29 cellular contexts compared by ENCODE assay signal in genomic region chr3:33246786-33247185, GRCh38.
"Had no signal": no experiment of that assay in that cellular context is flagged by ENCODE, and none has a peak within 500 bp of the region (broad histone marks: within the 10 kb centered on the region; RNA-seq: fewer than 3 reads in every experiment).

No MANE protein-coding gene starts in this region.

- H3K27ac ChIP-seq: stomach, suprapubic skin, testis, thoracic aorta, thyroid gland, tibial artery, tibial nerve, transverse colon, upper lobe of left lung, upper lobe of right lung, uterus, vagina had no signal

- ATAC-seq: stimulated activated effector memory CD8-positive, alpha-beta T cell treated with anti-CD3 and anti-CD28 coated beads, Interleukin-12 subunit alpha, Interleukin-12 subunit beta, amount 100 ng/mL, for 72 hours; stimulated activated memory B cell treated with anti-CD40 and anti-IgM and Interleukin-4, amounts not matched to agents 10 μg/mL and 1 μg/mL and 100 μg/mL, for 72 hours; stimulated activated naive B cell treated with anti-CD40 and anti-IgM and Interleukin-4, amounts not matched to agents 10 μg/mL and 1 μg/mL and 100 μg/mL, for 72 hours; stimulated activated naive CD8-positive, alpha-beta T cell treated with anti-CD3 and anti-CD28 coated beads, Interleukin-15, amount 100 ng/mL, for 72 hours; stimulated activated naive CD8-positive, alpha-beta T cell treated with anti-CD3 and anti-CD28 coated beads, Interleukin-15, Interleukin-2, amounts not matched to agents 100 U/mL and 50 U/mL, for 24 hours; upper lobe of right lung had no signal

- H3K4me3 ChIP-seq: stomach, suprapubic skin, testis, thoracic aorta, thyroid gland, tibial artery, tibial nerve, transverse colon, upper lobe of left lung, upper lobe of right lung, uterus, vagina had no signal

- H3K36me3 ChIP-seq: stomach, suprapubic skin, thoracic aorta, thyroid gland, tibial artery, tibial nerve, transverse colon, upper lobe of left lung, upper lobe of right lung, uterus, vagina had no signal

- DNase-seq: stimulated activated CD4-positive, alpha-beta T cell treated with anti-CD3 and anti-CD28 coated beads, Interleukin-2, amount 100 ng/mL, for 48 hours; stimulated activated CD4-positive, alpha-beta T cell treated with anti-CD3 and anti-CD28 coated beads, Interleukin-4, amount 100 ng/mL, for 1 hour; stimulated activated CD4-positive, alpha-beta T cell treated with anti-CD3 and anti-CD28 coated beads, Interleukin-4, amount 100 ng/mL, for 24 hours; stimulated activated CD4-positive, alpha-beta T cell treated with anti-CD3 and anti-CD28 coated beads, Interleukin-4, amount 100 ng/mL, for 4 hours; stimulated activated CD8-positive, alpha-beta memory T cell treated with anti-CD3 and anti-CD28 coated beads, Interleukin-4, amount 100 ng/mL, for 48 hours; stimulated activated naive B cell treated with anti-CD40 and anti-IgM and Interleukin-4, amounts not matched to agents 10 μg/mL and 1 μg/mL and 100 μg/mL, for 72 hours; stimulated activated naive CD4-positive, alpha-beta T cell; stimulated activated naive CD4-positive, alpha-beta T cell treated with Interleukin-2 at 50 U/mL for 16 hours; stimulated activated naive CD8-positive, alpha-beta T cell treated with anti-CD3 and anti-CD28 coated beads, Interleukin-15, amount 100 ng/mL, for 72 hours; stimulated activated naive CD8-positive, alpha-beta T cell treated with anti-CD3 and anti-CD28 coated beads, Interleukin-15, Interleukin-2, amounts not matched to agents 100 U/mL and 50 U/mL, for 24 hours; stomach; substantia nigra; testis; thyroid gland; tibial artery; transverse colon; trophoblast cell; upper lobe of left lung; upper lobe of right lung; uterus had no signal

- H3K4me1 ChIP-seq: suprapubic skin, testis, thyroid gland, tibial artery, tibial nerve, transverse colon, upper lobe of left lung, upper lobe of right lung, uterus, vagina had no signal

- H3K9me3 ChIP-seq: stomach, suprapubic skin, testis, thoracic aorta, thyroid gland, tibial artery, tibial nerve, transverse colon, upper lobe of left lung, upper lobe of right lung, uterus, vagina had no signal

- H3K27ac Mint-ChIP-seq: stimulated activated effector memory CD8-positive, alpha-beta T cell treated with anti-CD3 and anti-CD28 coated beads, Interleukin-12 subunit alpha, Interleukin-12 subunit beta, amount 100 ng/mL, for 72 hours; stimulated activated memory B cell treated with anti-CD40 and anti-IgM and Interleukin-4, amounts not matched to agents 10 μg/mL and 1 μg/mL and 100 μg/mL, for 72 hours; stimulated activated naive B cell treated with anti-CD40 and anti-IgM and Interleukin-4, amounts not matched to agents 10 μg/mL and 1 μg/mL and 100 μg/mL, for 72 hours; stimulated activated naive CD8-positive, alpha-beta T cell treated with anti-CD3 and anti-CD28 coated beads, Interleukin-15, amount 100 ng/mL, for 72 hours; stimulated activated naive CD8-positive, alpha-beta T cell treated with anti-CD3 and anti-CD28 coated beads, Interleukin-15, Interleukin-2, amounts not matched to agents 100 ng/mL and 50 ng/mL, for 24 hours; type B pancreatic cell had no signal

- FAIRE-seq: urothelium cell line had no signal

- H3K9me3 Mint-ChIP-seq: stimulated activated effector memory CD8-positive, alpha-beta T cell treated with anti-CD3 and anti-CD28 coated beads, Interleukin-12 subunit alpha, Interleukin-12 subunit beta, amount 100 ng/mL, for 72 hours; stimulated activated naive B cell treated with anti-CD40 and anti-IgM and Interleukin-4, amounts not matched to agents 10 μg/mL and 1 μg/mL and 100 μg/mL, for 72 hours; stimulated activated naive CD8-positive, alpha-beta T cell treated with anti-CD3 and anti-CD28 coated beads, Interleukin-15, amount 100 ng/mL, for 72 hours; stimulated activated naive CD8-positive, alpha-beta T cell treated with anti-CD3 and anti-CD28 coated beads, Interleukin-15, Interleukin-2, amounts not matched to agents 100 ng/mL and 50 ng/mL, for 24 hours; type B pancreatic cell had no signal

- H3K4me1 Mint-ChIP-seq: stimulated activated effector memory CD8-positive, alpha-beta T cell treated with anti-CD3 and anti-CD28 coated beads, Interleukin-12 subunit alpha, Interleukin-12 subunit beta, amount 100 ng/mL, for 72 hours; stimulated activated naive B cell treated with anti-CD40 and anti-IgM and Interleukin-4, amounts not matched to agents 10 μg/mL and 1 μg/mL and 100 μg/mL, for 72 hours; stimulated activated naive CD8-positive, alpha-beta T cell treated with anti-CD3 and anti-CD28 coated beads, Interleukin-15, amount 100 ng/mL, for 72 hours had no signal

- H3K27me3 ChIP-seq: stomach, suprapubic skin, testis, thyroid gland, tibial artery, tibial nerve, upper lobe of left lung, upper lobe of right lung, uterus, vagina had no signal

- H3K4me3 Mint-ChIP-seq: stimulated activated effector memory CD8-positive, alpha-beta T cell treated with anti-CD3 and anti-CD28 coated beads, Interleukin-12 subunit alpha, Interleukin-12 subunit beta, amount 100 ng/mL, for 72 hours; stimulated activated memory B cell treated with anti-CD40 and anti-IgM and Interleukin-4, amounts not matched to agents 10 μg/mL and 1 μg/mL and 100 μg/mL, for 72 hours; stimulated activated naive B cell treated with anti-CD40 and anti-IgM and Interleukin-4, amounts not matched to agents 10 μg/mL and 1 μg/mL and 100 μg/mL, for 72 hours; stimulated activated naive CD8-positive, alpha-beta T cell treated with anti-CD3 and anti-CD28 coated beads, Interleukin-15, amount 100 ng/mL, for 72 hours; stimulated activated naive CD8-positive, alpha-beta T cell treated with anti-CD3 and anti-CD28 coated beads, Interleukin-15, Interleukin-2, amounts not matched to agents 100 ng/mL and 50 ng/mL, for 24 hours; type B pancreatic cell had no signal

- H3K36me3 Mint-ChIP-seq: stimulated activated effector memory CD8-positive, alpha-beta T cell treated with anti-CD3 and anti-CD28 coated beads, Interleukin-12 subunit alpha, Interleukin-12 subunit beta, amount 100 ng/mL, for 72 hours; stimulated activated memory B cell treated with anti-CD40 and anti-IgM and Interleukin-4, amounts not matched to agents 10 μg/mL and 1 μg/mL and 100 μg/mL, for 72 hours; stimulated activated naive B cell treated with anti-CD40 and anti-IgM and Interleukin-4, amounts not matched to agents 10 μg/mL and 1 μg/mL and 100 μg/mL, for 72 hours; type B pancreatic cell had no signal
